ENCODE assay signal across 10 cellular contexts in genomic region chr1:154968731-154969130, GRCh38. TPM values are rescaled to one million over a fixed set of nuclear protein-coding genes. Genes with fewer than 3 reads are reported as not detected.
A peak's percentile ranks its signal among the peaks of the same experiment; 100 is the strongest.
DNase-seq lines count a peak whose midpoint lies in the region; ATAC-seq and TF ChIP-seq lines count a peak whose summit lies in the region.
"Had no signal": no experiment of that assay in that cellular context is flagged by ENCODE, and none has a peak within 500 bp of the region (broad histone marks: within the 10 kb centered on the region; RNA-seq: fewer than 3 reads in every experiment).

No MANE protein-coding gene starts in this region.

- H3K4me2 ChIP-seq in GM23248 (ENCODE audit: unreplicated experiment) (peak overlapping the region; percentile 96), fibroblast of lung (ENCODE audit: extremely low read depth, insufficient read depth, low read length) (peak overlapping the region; percentile 85)

- H3K36me3 ChIP-seq in GM23248 (ENCODE audit: low read depth), result peaks cover 26% of the 10 kb centered on the region
- H3K36me3 ChIP-seq in fibroblast of lung (ENCODE audit: control insufficient read depth, insufficient read depth, low read length), result peaks cover 30% of the 10 kb centered on the region
- peaks cover 19 to 49% (median 37%) of the 10 kb centered on the region in 4 donors for H3K36me3 ChIP-seq in sigmoid colon
- peaks cover 0 to 13% of the 10 kb centered on the region in 2 donors for H3K36me3 ChIP-seq in aorta (ENCODE audit: control insufficient read depth in 1 of 2, insufficient read depth in 2 of 2, low read length in 1 of 2)

- no peak for TF ChIP-seq EP300 in sigmoid colon (IDR thresholded peaks at IDR 0.05)

- H3K4me1 ChIP-seq in GM23248 (ENCODE audit: insufficient read depth) (peaks cover 30% of the 10 kb centered on the region), fibroblast of lung (ENCODE audit: control insufficient read depth, extremely low read depth, insufficient read depth, low read length) (peaks cover 26% of the 10 kb centered on the region), sigmoid colon (peaks cover 0 to 56% (median 51%) of the 10 kb centered on the region in 4 donors), aorta (ENCODE audit: control insufficient read depth in 1 of 2, insufficient read depth in 2 of 2, low read length in 2 of 2) (no peaks in the 10 kb centered on the region)

- H3K79me2 ChIP-seq in GM23248 (ENCODE audit: insufficient read depth) (peaks cover 64% of the 10 kb centered on the region), fibroblast of lung (ENCODE audit: control insufficient read depth, insufficient read depth, low read length) (peaks cover 56% of the 10 kb centered on the region)

- TF ChIP-seq CTCF in fibroblast of lung (conservative IDR thresholded peaks at IDR 0.05 in 1 of 2, IDR thresholded peaks at IDR 0.05 in 1 of 2; ENCODE audit: low read depth in 1 of 2, low read length in 2 of 2), result no peak
- TF ChIP-seq CTCF in sigmoid colon (IDR thresholded peaks at IDR 0.05), result no peak

- no peak overlapping the region for H3K27ac ChIP-seq in GM23248
- peak overlapping the region; percentile 94 for H3K27ac ChIP-seq in fibroblast of lung (ENCODE audit: insufficient read depth, low read length)
- H3K27ac ChIP-seq in sigmoid colon, result peak overlapping the region; percentile 95 to 98 (median 96)
- H3K27ac ChIP-seq in aorta (ENCODE audit: low read depth in 1 of 2, low read length in 2 of 2), result peak overlapping the region in 1 of 2 donors; percentile 51

- TF ChIP-seq POLR2A in sigmoid colon (IDR thresholded peaks at IDR 0.05), result no peak

- WGBS in GM23248 (ENCODE audit: low coverage in 1 of 2, low lambda C conversion rate in 2 of 2, missing lambda C conversion rate in 2 of 2), 2 experiments, result 90 to 98% methylated on average over 3 of the region's 3 CpGs
- WGBS in sigmoid colon, 2 donors, result 89 to 97% methylated on average over 3 of the region's 3 CpGs
- 77 to 79% methylated on average over 3 of the region's 3 CpGs for WGBS in aorta, 2 donors

- no peaks in the 10 kb centered on the region for H4K20me1 ChIP-seq in GM23248 (ENCODE audit: insufficient read depth)
- H4K20me1 ChIP-seq in fibroblast of lung (ENCODE audit: control insufficient read depth, extremely low read depth, insufficient read depth, low read length), result no peaks in the 10 kb centered on the region

- H3K9me2 ChIP-seq in GM23248 (ENCODE audit: insufficient read depth), result no peaks in the 10 kb centered on the region

- H3K9ac ChIP-seq in GM23248 (peak overlapping the region; percentile 98), fibroblast of lung (ENCODE audit: insufficient read depth, low read length) (peak overlapping the region; percentile 36)

- no peak for DNase-seq in GM23248
- peak; percentile 65 for DNase-seq in SK-N-DZ (ENCODE audit: low spot score)
- DNase-seq in fibroblast of lung (ENCODE audit: low read depth in 2 of 2), result no peak
- DNase-seq in sigmoid colon, result no peak
- DNase-seq in aorta, result no peak
- no peak for DNase-seq in NCI-H774 (lab: John Stamatoyannopoulos, UW)
- DNase-seq: activated CD4-positive, CD25-positive, alpha-beta regulatory T cell treated with anti-CD3 and anti-CD28 coated beads, Interleukin-2, amount 50 U/mL, for 72 hours; stimulated activated CD4-positive, alpha-beta T cell treated with anti-CD3 and anti-CD28 coated beads, Interleukin-1b, Interleukin-23, amount 100 ng/mL, for 48 hours had no signal

- ATAC-seq in activated CD4-positive, CD25-positive, alpha-beta regulatory T cell treated with anti-CD3 and anti-CD28 coated beads, Interleukin-2, amount 50 U/mL, for 24 hours, result no peak
- no peak for ATAC-seq in aorta (ENCODE audit: low FRiP score)
- ATAC-seq in HG03025 (IDR thresholded peaks at IDR 0.05; ENCODE audit: low FRiP score, unreplicated experiment), result no peak

- peak overlapping the region; percentile 82 for H3K4me3 ChIP-seq in GM23248
- H3K4me3 ChIP-seq in fibroblast of lung (replicated peaks in 1 of 4; ENCODE audit: control extremely low read depth in 1 of 4, insufficient read depth in 1 of 4, low read depth in 3 of 4, low read length in 4 of 4), result peak overlapping the region; percentile 60 to 92 (median 82)
- H3K4me3 ChIP-seq in sigmoid colon, result peak overlapping the region in 2 of 4 donors; percentile 48 to 50
- H3K4me3 ChIP-seq in aorta (ENCODE audit: low read length in 2 of 2), result no peak overlapping the region

- peaks cover 57% of the 10 kb centered on the region for H3F3A ChIP-seq in GM23248 (ENCODE audit: insufficient read depth)

- H3K9me3 ChIP-seq in GM23248 (ENCODE audit: low read depth) (no peaks in the 10 kb centered on the region), fibroblast of lung (ENCODE audit: control insufficient read depth, insufficient read depth, low read depth, low read length) (no peaks in the 10 kb centered on the region), sigmoid colon (no peaks in the 10 kb centered on the region), aorta (ENCODE audit: control insufficient read depth, low read length) (no peaks in the 10 kb centered on the region)

- intact Hi-C loops in sigmoid colon (cut with DNase I) (no loop called here), aorta (cut with DNase I) (loop anchor here in 1 of 2 donors (5.0 kb wide), 1 partner anchor 49 kb away; no protein-coding TSS in a partner anchor)

- H2AFZ ChIP-seq in GM23248 (no peak overlapping the region), fibroblast of lung (ENCODE audit: low read length) (no peak overlapping the region)

- in situ Hi-C loops in GM23248 (cut with MboI), result no loop called here

- H3K27me3 ChIP-seq in GM23248 (replicated peaks; ENCODE audit: insufficient read depth) (no peaks in the 10 kb centered on the region), fibroblast of lung (ENCODE audit: control insufficient read depth, insufficient read depth, low read length) (no peaks in the 10 kb centered on the region), sigmoid colon (no peaks in the 10 kb centered on the region), aorta (ENCODE audit: control insufficient read depth in 1 of 2, insufficient read depth in 2 of 2, low read length in 1 of 2) (no peaks in the 10 kb centered on the region)

RNA-seq across cellular contexts. Expression of gene SHC1, which starts 1.8 kb away (rescaled TPM):
- total RNA-seq in GM23248 (2014; rRNA removed; shearing (Covaris generic)), result 295 and 319 TPM in 2 replicates
- polyA plus RNA-seq in GM23248 (2016; fragmentation: Nextera tagmentation; extraction: Ambion mirVana), result 275 and 278 TPM in 2 replicates
- polyA plus RNA-seq in SK-N-DZ (2014; cell fraction: cytosol; rRNA removed), result 65.4 and 75.4 TPM in 2 replicates
- 98.6 and 121 TPM in 2 replicates for polyA plus RNA-seq in SK-N-DZ (2014; cell fraction: nucleus; rRNA removed)
- 220 and 245 TPM in 2 replicates for total RNA-seq in fibroblast of lung
- 277 and 289 TPM in 2 replicates for polyA plus RNA-seq in fibroblast of lung
- 261 and 301 TPM in 2 replicates for polyA plus RNA-seq in fibroblast of lung (2012)
- polyA minus RNA-seq in fibroblast of lung (ENCODE audit: low replicate concordance), result 433 and 499 TPM in 2 replicates
- total RNA-seq in sigmoid colon, result 10 to 100 TPM; 49.2 to 80.4 (median 57.0) TPM
- 10 to 100 TPM; 58.5 to 75.2 (median 63.1) TPM for polyA plus RNA-seq in sigmoid colon
- 100 to 1,000 TPM; 165 to 182 TPM for total RNA-seq in aorta
- 100 to 1,000 TPM in 1 of 2 donors, 10 to 100 TPM in 1; 39.1 to 179 TPM for polyA plus RNA-seq in aorta

RNA-seq across cellular contexts. Expression of gene CKS1B, which starts 5.8 kb away (rescaled TPM):
- 45.6 and 50.3 TPM in 2 replicates for total RNA-seq in GM23248 (2014; rRNA removed; shearing (Covaris generic))
- 113 and 119 TPM in 2 replicates for polyA plus RNA-seq in GM23248 (2016; fragmentation: Nextera tagmentation; extraction: Ambion mirVana)
- polyA plus RNA-seq in SK-N-DZ (2014; cell fraction: cytosol; rRNA removed), result 523 and 644 TPM in 2 replicates
- polyA plus RNA-seq in SK-N-DZ (2014; cell fraction: nucleus; rRNA removed), result 311 and 412 TPM in 2 replicates
- 23.9 and 40.3 TPM in 2 replicates for total RNA-seq in fibroblast of lung
- polyA plus RNA-seq in fibroblast of lung, result 55.4 and 176 TPM in 2 replicates
- 38.8 and 114 TPM in 2 replicates for polyA plus RNA-seq in fibroblast of lung (2012)
- polyA minus RNA-seq in fibroblast of lung (ENCODE audit: low replicate concordance), result 4.0 and 38.8 TPM in 2 replicates
- 10 to 100 TPM; 10.2 to 35.7 (median 25.7) TPM for total RNA-seq in sigmoid colon
- polyA plus RNA-seq in sigmoid colon, result 100 to 1,000 TPM in 1 of 3 donors, 10 to 100 TPM in 2; 73.3 to 104 (median 95.5) TPM
- 10 to 100 TPM; 19.3 to 25.5 TPM for total RNA-seq in aorta
- 10 to 100 TPM; 38.9 to 58.9 TPM for polyA plus RNA-seq in aorta

RNA-seq across cellular contexts. Expression of gene PYGO2, which starts 7.1 kb away (rescaled TPM):
- 13.2 and 14.9 TPM in 2 replicates for total RNA-seq in GM23248 (2014; rRNA removed; shearing (Covaris generic))
- polyA plus RNA-seq in GM23248 (2016; fragmentation: Nextera tagmentation; extraction: Ambion mirVana) (14.7 and 15.4 TPM in 2 replicates), fibroblast of lung (15.3 and 17.4 TPM in 2 replicates), sigmoid colon (10 to 100 TPM; 13.6 to 26.9 (median 16.8) TPM), aorta (10 to 100 TPM; 11.6 to 16.6 TPM)
- polyA plus RNA-seq in SK-N-DZ (2014; cell fraction: cytosol; rRNA removed), result 51.1 and 56.2 TPM in 2 replicates
- 31.1 and 41.1 TPM in 2 replicates for polyA plus RNA-seq in SK-N-DZ (2014; cell fraction: nucleus; rRNA removed)
- total RNA-seq in fibroblast of lung (19.3 and 28.1 TPM in 2 replicates), sigmoid colon (10 to 100 TPM; 15.0 to 23.3 (median 16.6) TPM), aorta (10 to 100 TPM; 17.3 to 23.6 TPM)
- polyA plus RNA-seq in fibroblast of lung (2012), result 12.5 and 17.2 TPM in 2 replicates
- polyA minus RNA-seq in fibroblast of lung (ENCODE audit: low replicate concordance), result 18.3 and 28.6 TPM in 2 replicates

RNA-seq across cellular contexts. Expression of gene PBXIP1, which starts 12.8 kb away (rescaled TPM):
- total RNA-seq in GM23248 (2014; rRNA removed; shearing (Covaris generic)), result 70.4 and 72.2 TPM in 2 replicates
- polyA plus RNA-seq in GM23248 (2016; fragmentation: Nextera tagmentation; extraction: Ambion mirVana) (25.9 and 26.4 TPM in 2 replicates), fibroblast of lung (21.1 and 32.8 TPM in 2 replicates), sigmoid colon (10 to 100 TPM in 2 of 3 donors, 1 to 10 TPM in 1; 8.3 to 66.2 (median 13.2) TPM), aorta (100 to 1,000 TPM in 1 of 2 donors, 10 to 100 TPM in 1; 95.3 to 169 TPM)
- 15.1 and 33.8 TPM in 2 replicates for polyA plus RNA-seq in SK-N-DZ (2014; cell fraction: cytosol; rRNA removed)
- polyA plus RNA-seq in SK-N-DZ (2014; cell fraction: nucleus; rRNA removed), result 32.1 and 33.5 TPM in 2 replicates
- total RNA-seq in fibroblast of lung (106 and 113 TPM in 2 replicates), sigmoid colon (100 to 1,000 TPM; 178 to 251 (median 201) TPM), aorta (100 to 1,000 TPM; 106 to 119 TPM)
- polyA plus RNA-seq in fibroblast of lung (2012), result 34.4 and 51.1 TPM in 2 replicates
- 35.8 and 41.1 TPM in 2 replicates for polyA minus RNA-seq in fibroblast of lung (ENCODE audit: low replicate concordance)

RNA-seq across cellular contexts. Expression of gene FLAD1, which starts 14.4 kb away (rescaled TPM):
- 15.6 and 21.3 TPM in 2 replicates for total RNA-seq in GM23248 (2014; rRNA removed; shearing (Covaris generic))
- polyA plus RNA-seq in GM23248 (2016; fragmentation: Nextera tagmentation; extraction: Ambion mirVana), result 26.4 and 30.2 TPM in 2 replicates
- 133 and 172 TPM in 2 replicates for polyA plus RNA-seq in SK-N-DZ (2014; cell fraction: cytosol; rRNA removed)
- polyA plus RNA-seq in SK-N-DZ (2014; cell fraction: nucleus; rRNA removed), result 243 and 343 TPM in 2 replicates
- 20.5 and 24.9 TPM in 2 replicates for total RNA-seq in fibroblast of lung
- polyA plus RNA-seq in fibroblast of lung, result 11.8 and 20.1 TPM in 2 replicates
- polyA plus RNA-seq in fibroblast of lung (2012), result 21.2 and 31.5 TPM in 2 replicates
- 25.3 and 47.5 TPM in 2 replicates for polyA minus RNA-seq in fibroblast of lung (ENCODE audit: low replicate concordance)
- total RNA-seq in sigmoid colon, result 10 to 100 TPM; 17.5 to 22.8 (median 18.5) TPM
- 10 to 100 TPM; 24.6 to 36.5 (median 27.7) TPM for polyA plus RNA-seq in sigmoid colon
- total RNA-seq in aorta, result 10 to 100 TPM; 14.5 to 17.6 TPM
- 10 to 100 TPM; 23.8 to 24.2 TPM for polyA plus RNA-seq in aorta

Comparison
In these comparisons a context has a peak if more than half of its experiments do, and no peak if none do; other contexts are left out.
1. H3K4me3 ChIP-seq: peak in GM23248 (single experiment) and fibroblast of lung (4 of 4); none in aorta (0 of 2).